In genomic region chr1:27536767-27537166, GRCh38 we compare ENCODE assay signal across 8 cellular contexts. TPM values are rescaled to one million over a fixed set of nuclear protein-coding genes. Genes with fewer than 3 reads are reported as not detected.
DNase-seq lines count a peak whose midpoint lies in the region; ATAC-seq, FAIRE-seq and TF ChIP-seq lines count a peak whose summit lies in the region.

No MANE protein-coding gene starts in this region.

- H3K27me3 ChIP-seq in IMR-90 (ENCODE audit: control insufficient read depth, insufficient read depth, low read length) = no peaks in the 10 kb centered on the region
- H3K27me3 ChIP-seq in K562 (ENCODE audit: control insufficient read depth in 2 of 2, insufficient read depth in 2 of 2, low read length in 2 of 2) = no peaks in the 10 kb centered on the region
- no peaks in the 10 kb centered on the region for H3K27me3 ChIP-seq in testis

- peak overlapping the region; percentile 89 for H3K23ac ChIP-seq in IMR-90 (ENCODE audit: low read depth, low read length)

- H3K4me3 ChIP-seq in IMR-90 (ENCODE audit: insufficient read depth, low read depth, low read length) = no peak overlapping the region
- H3K4me3 ChIP-seq in K562 = no peak overlapping the region
- no peak overlapping the region for H3K4me3 ChIP-seq in testis

- peak overlapping the region; percentile 95 for H3K4ac ChIP-seq in IMR-90 (ENCODE audit: low read depth, low read length)

- intact Hi-C loops in IMR-90 (cut with micrococcal nuclease) (no loop called here), K562 (cut with micrococcal nuclease) (no loop called here), testis (cut with DNase I; ENCODE audit: low total_unique reads) (no loop called here)

- CTCF ChIA-PET in IMR-90 (lab: Yijun Ruan, JAX) = interaction anchor here (0.6 to 1.4 kb wide), 2 partner anchors 20 to 238 kb away, joined by 3 read pairs; no protein-coding TSS in a partner anchor
- CTCF ChIA-PET in K562 (lab: Yijun Ruan, JAX; ENCODE audit: low intra/inter-chr PET ratio) = no interaction called here

- peak overlapping the region; percentile 23 to 71; a peak in 2 of 4 replicates for H4K8ac ChIP-seq in IMR-90 (ENCODE audit: low read depth in 2 of 2, low read length in 2 of 2)

- whole genome bisulfite sequencing in IMR-90 (ENCODE audit: extremely low coverage in 2 of 2, insufficient read length in 1 of 2), 2 experiments = 7% methylated on average over 2 of the region's 11 CpGs; no CpG with 5 or more reads in 1 of the 2 experiments
- 65% methylated on average over 10 of the region's 11 CpGs for WGBS in K562 (ENCODE audit: insufficient coverage, low coverage, missing lambda C conversion rate)
- 36 to 47% methylated on average over 7 to 11 of the region's 11 CpGs for WGBS in testis, 2 donors

- H4K20me1 ChIP-seq in IMR-90 (ENCODE audit: insufficient read depth, low read length) (peaks cover 12% of the 10 kb centered on the region), K562 (replicated peaks; ENCODE audit: control insufficient read depth, insufficient read depth, low read length) (no peaks in the 10 kb centered on the region)

- H3K79me1 ChIP-seq in IMR-90 (ENCODE audit: low read depth in 1 of 2, low read length in 2 of 2) = peaks cover 21 to 62% of the 10 kb centered on the region in 2 experiments

- H3K9me1 ChIP-seq in IMR-90 (ENCODE audit: insufficient read depth, low read length) = peaks cover 29% of the 10 kb centered on the region
- peaks cover 3% of the 10 kb centered on the region for H3K9me1 ChIP-seq in K562 (ENCODE audit: control insufficient read depth, insufficient read depth, low read length)

- H3K4me2 ChIP-seq in IMR-90 (ENCODE audit: low read depth, low read length) (peak overlapping the region; percentile 32; the same call in 1 of the 2 replicates), K562 (ENCODE audit: insufficient read depth, low read length) (no peak overlapping the region)

- H2AFZ ChIP-seq in IMR-90 (replicated peaks; ENCODE audit: low read length, poor library complexity) = peak overlapping the region; percentile 6
- H2AFZ ChIP-seq in K562 (ENCODE audit: low read depth, low read length) = no peak overlapping the region

- H3K27ac ChIP-seq in IMR-90 (ENCODE audit: insufficient read depth, low read length) (peak overlapping the region; percentile 4), K562 (ENCODE audit: extremely low read depth, low read depth, low read length) (no peak overlapping the region), testis (peak overlapping the region; percentile 16 to 53)

- H2BK20ac ChIP-seq in IMR-90 (ENCODE audit: low read depth, low read length) = peak overlapping the region; percentile 80; the same call in 1 of the 2 replicates

- H4K5ac ChIP-seq in IMR-90 (ENCODE audit: low read depth, low read length) = 0 out of 2 replicates have a peak overlapping the region, but pooled peaks have one; percentile 28

- H3K4me1 ChIP-seq in IMR-90 (ENCODE audit: control insufficient read depth, insufficient read depth, low read length) (peaks cover 34% of the 10 kb centered on the region), K562 (replicated peaks in 1 of 2; ENCODE audit: control insufficient read depth in 2 of 2, insufficient read depth in 2 of 2, low read length in 2 of 2) (peaks cover 34 to 53% of the 10 kb centered on the region in 2 experiments), testis (peaks cover 24% of the 10 kb centered on the region)

- in situ Hi-C loops in IMR-90 (cut with MboI; ENCODE audit: low sequenced_read_pairs) (no loop called here), K562 (cut with MboI) (no loop called here)

- peaks cover 22% of the 10 kb centered on the region for H3K79me2 ChIP-seq in K562 (ENCODE audit: control insufficient read depth, insufficient read depth, low read length)

- no peak for TF ChIP-seq POLR2A in IMR-90 (IDR thresholded peaks at IDR 0.05; ENCODE audit: low read depth, low read length)
- TF ChIP-seq POLR2A in K562 (conservative IDR thresholded peaks at IDR 0.05) = no peak
- no peak for TF ChIP-seq POLR2A in testis (IDR thresholded peaks at IDR 0.05)
- no peak for TF ChIP-seq POLR2A in GM12892 (IDR thresholded peaks at IDR 0.05; ENCODE audit: low read depth, low read length)

- ATAC-seq in IMR-90 (ENCODE audit: low read depth) (peak; percentile 69), K562 (no peak), GM18868 (IDR thresholded peaks at IDR 0.05; ENCODE audit: unreplicated experiment) (no peak)

- no TSS peak for BruUV-seq in IMR-90 (replicated peaks; lab: Mats Ljungman, UMichigan)
- BruUV-seq in K562 (replicated peaks; lab: Mats Ljungman, UMichigan) = no TSS peak

- TF ChIP-seq RAD21 in IMR-90 (IDR thresholded peaks at IDR 0.05; ENCODE audit: low read length) (no peak), K562 (CRISPR knock-in tag; conservative IDR thresholded peaks at IDR 0.05 in 1 of 2, IDR thresholded peaks at IDR 0.05 in 1 of 2) (no peak)

- DNase-seq in IMR-90 = peak; percentile 82
- DNase-seq in K562 (ENCODE audit: extremely low read depth in 1 of 4, low spot score in 3 of 4) = no peak
- DNase-seq in islet precursor cell = peak; percentile 95
- peak; percentile 55 for DNase-seq in testis
- DNase-seq in Kasumi-1 (lab: John Stamatoyannopoulos, UW) = no peak
- no peak for DNase-seq in GM12892 (ENCODE audit: insufficient read length)
- no peak for DNase-seq in stimulated activated CD4-positive, alpha-beta T cell treated with anti-CD3 and anti-CD28 coated beads, Interleukin-4, amount 100 ng/mL, for 24 hours

- peak overlapping the region; percentile 69; the same call in 1 of the 2 replicates for H4K91ac ChIP-seq in IMR-90 (ENCODE audit: insufficient read depth, low read depth, low read length)

- peak overlapping the region; percentile 94 for H3K14ac ChIP-seq in IMR-90 (replicated peaks; ENCODE audit: low read depth, low read length)

- H3K18ac ChIP-seq in IMR-90 (ENCODE audit: low read depth, low read length) = peak overlapping the region; percentile 33; the same call in 1 of the 2 replicates

- H2AK9ac ChIP-seq in IMR-90 (replicated peaks; ENCODE audit: low read depth, low read length, poor library complexity) = peak overlapping the region; percentile 71

- peak overlapping the region; percentile 35; the same call in 1 of the 2 replicates for H2AK5ac ChIP-seq in IMR-90 (ENCODE audit: low read depth, low read length)

- dilution Hi-C loops in IMR-90 (cut with HindIII; ENCODE audit: low sequenced_read_pairs, unreplicated experiment) = no loop called here

- H2BK15ac ChIP-seq in IMR-90 (ENCODE audit: low read depth, low read length) = peak overlapping the region; percentile 50; the same call in 1 of the 3 replicates

- TF ChIP-seq EP300 in K562 (IDR thresholded peaks at IDR 0.05; ENCODE audit: low read length) = no peak

- H3K36me3 ChIP-seq in IMR-90 (ENCODE audit: control insufficient read depth, insufficient read depth, low read length) (peaks cover 21% of the 10 kb centered on the region), K562 (ENCODE audit: control insufficient read depth, insufficient read depth, low read length) (peaks cover 54% of the 10 kb centered on the region; the same call in 2 of the 3 replicates), testis (ENCODE audit: low read depth, missing control alignments) (no peaks in the 10 kb centered on the region)

- H3K56ac ChIP-seq in IMR-90 (ENCODE audit: extremely low read depth, insufficient read depth, low read length) = no peak overlapping the region

- peak overlapping the region; percentile 1 for H2BK5ac ChIP-seq in IMR-90 (ENCODE audit: low read depth, low read length, poor library complexity, severe bottlenecking)

- peak overlapping the region; percentile 90 for H2BK120ac ChIP-seq in IMR-90 (ENCODE audit: low read depth, low read length)

- no peak for FAIRE-seq in K562 (lab: Jason Lieb, UNC)
- no peak for FAIRE-seq in GM12892 (lab: Jason Lieb, UNC)

- POLR2A ChIA-PET in IMR-90 (lab: Charles Lee; ENCODE audit: unreplicated experiment) = no interaction called here
- POLR2A ChIA-PET in K562 (lab: Yijun Ruan, JAX) = interaction anchor here (0.8 to 2.0 kb wide), 2 partner anchors 10 to 63 kb away, joined by 3 to 11 read pairs; no protein-coding TSS in a partner anchor

- H3K9ac ChIP-seq in IMR-90 (ENCODE audit: low read depth, low read length) = no peak overlapping the region
- peak overlapping the region in 1 of 2 experiments; percentile 77; a peak in 2 of 4 replicates for H3K9ac ChIP-seq in K562 (ENCODE audit: insufficient read depth in 1 of 2, low read depth in 2 of 2, low read length in 2 of 2)

- TF ChIP-seq CTCF in IMR-90 (conservative IDR thresholded peaks at IDR 0.05; ENCODE audit: low read depth, low read length) (no peak), K562 (IDR thresholded peaks at IDR 0.05 in 2 of 3, conservative IDR thresholded peaks at IDR 0.05 in 1 of 3; ENCODE audit: insufficient read depth in 2 of 3, low read depth in 1 of 3, low read length in 3 of 3) (no peak), testis (IDR thresholded peaks at IDR 0.05) (no peak)

- H3K9me3 ChIP-seq in IMR-90 (ENCODE audit: control insufficient read depth, insufficient read depth, low read length) = no peaks in the 10 kb centered on the region
- no peaks in the 10 kb centered on the region for H3K9me3 ChIP-seq in K562 (replicated peaks; ENCODE audit: control insufficient read depth, insufficient read depth, low read depth, low read length)
- H3K9me3 ChIP-seq in testis = no peaks in the 10 kb centered on the region

RNA-seq across cellular contexts. Expression of gene WASF2, which starts 46.8 kb away (rescaled TPM):
- total RNA-seq in IMR-90 (2012; rRNA removed) (7.5 and 7.9 TPM in 2 replicates), K562 (2014; rRNA removed) (21.3 and 29.6 TPM in 2 replicates), K562 (2014; rRNA removed; fragmentation: Illumina TruSeq; extraction: Trizol) (31.2 and 40.7 TPM in 2 replicates), K562 (2015; rRNA removed; fragmentation: Illumina TruSeq; extraction: Trizol) (26.1 and 29.2 TPM in 2 replicates), K562 (2021) (139 and 163 TPM in 2 replicates), testis (10 to 100 TPM; 57.8 to 58.0 TPM)
- polyA plus RNA-seq in IMR-90 (2012; rRNA removed) (45.0 and 45.4 TPM in 2 replicates), K562 (2011; rRNA removed) (41.5 and 104 TPM in 2 replicates), K562 (2014; fragmentation: Illumina TruSeq; extraction: Trizol) (109 and 115 TPM in 2 replicates), K562 (2014; fragmentation: Nextera tagmentation; extraction: Ambion mirVana) (1 to 10 TPM; 8.2 to 9.7 TPM), K562 (2014; rRNA removed) (51.3 and 56.8 TPM in 2 replicates), testis (ENCODE audit: insufficient read depth, low read depth, low replicate concordance) (128 TPM)
- polyA plus RNA-seq in IMR-90 (2012; cell fraction: cytosol; rRNA removed) = 28.6 and 29.9 TPM in 2 replicates
- 29.8 and 37.0 TPM in 2 replicates for polyA plus RNA-seq in IMR-90 (2012; cell fraction: nucleus; rRNA removed; ENCODE audit: low replicate concordance)
- 60.7 and 84.8 TPM in 2 replicates for total RNA-seq in K562 (2011; cell fraction: chromatin; rRNA removed; ENCODE audit: low replicate concordance)
- 47.0 and 48.4 TPM in 2 replicates for total RNA-seq in K562 (2011; cell fraction: nucleolus; rRNA removed)
- total RNA-seq in K562 (2011; cell fraction: nucleoplasm; rRNA removed) = 68.6 and 84.8 TPM in 2 replicates
- 45.0 and 57.5 TPM in 2 replicates for polyA plus RNA-seq in K562 (2011; cell fraction: cytosol; rRNA removed)
- polyA plus RNA-seq in K562 (2011; cell fraction: nucleus; rRNA removed) = 49.0 and 54.9 TPM in 2 replicates
- polyA plus RNA-seq in K562 (2012) = 84.9 and 101 TPM in 2 replicates
- 49.4 and 58.2 TPM in 2 replicates for polyA minus RNA-seq in K562 (2011; rRNA and poly(A)+ RNA removed)
- polyA minus RNA-seq in K562 (2011; cell fraction: cytosol; rRNA and poly(A)+ RNA removed) = 68.3 and 88.6 TPM in 2 replicates
- polyA minus RNA-seq in K562 (2011; cell fraction: nucleus; rRNA and poly(A)+ RNA removed) = 15.8 and 27.9 TPM in 2 replicates
- 50.0 TPM for polyA plus RNA-seq in GM12892 (2012; ENCODE audit: missing spikeins)

Comparison
In these comparisons a context has a peak if more than half of its experiments do, and no peak if none do; other contexts are left out.
1. DNase-seq: peak in IMR-90 (single experiment), islet precursor cell (single experiment) and testis (single experiment); none in K562 (0 of 4), Kasumi-1 (0 of 2), GM12892 (single experiment) and stimulated activated CD4-positive, alpha-beta T cell treated with anti-CD3 and anti-CD28 coated beads, Interleukin-4, amount 100 ng/mL, for 24 hours (single experiment).